In the genomic region with DNA sequence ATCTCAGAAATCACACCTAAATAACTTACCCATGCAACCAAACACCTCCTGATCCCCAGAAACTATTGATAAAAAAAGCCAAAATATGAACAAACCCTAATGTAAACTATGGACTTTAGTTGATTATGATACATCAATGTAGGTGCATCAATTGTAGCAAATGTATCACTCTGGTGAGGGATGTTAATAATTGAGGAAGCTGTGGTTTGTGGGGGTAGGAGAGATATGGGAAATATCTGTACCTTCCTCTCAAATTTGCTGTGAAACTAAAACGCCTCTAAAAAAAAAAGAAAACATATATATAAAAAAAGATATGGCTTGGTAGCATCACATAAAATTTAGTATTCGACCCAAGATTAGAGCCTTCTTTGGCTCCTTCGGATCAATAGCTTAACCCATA, we compare ENCODE assay signal across 25 cellular contexts.
"Had no signal": no experiment of that assay in that cellular context is flagged by ENCODE, and none has a peak within 500 bp of the region (broad histone marks: within the 10 kb centered on the region; RNA-seq: fewer than 3 reads in every experiment).

No MANE protein-coding gene starts in this region.

- H3K9me3 ChIP-seq: body of pancreas, suprapubic skin, tibial nerve had no signal

- H3K4me1 ChIP-seq: body of pancreas had no signal

- H2AFZ ChIP-seq: neural progenitor cell had no signal

- H3K9me3 Mint-ChIP-seq: dendritic cell treated with granulocyte-macrophage colony-stimulating factor and Interleukin-4, amounts not matched to agents 40 ng/mL and 50 ng/mL, for 4 days; neural progenitor cell had no signal

- H3K27me3 ChIP-seq: body of pancreas, suprapubic skin, tibial nerve had no signal

- H3K36me3 ChIP-seq: heart right ventricle, neural progenitor cell, suprapubic skin, tibial nerve had no signal

- H3K9ac ChIP-seq: neural progenitor cell had no signal

- H3K27ac Mint-ChIP-seq: activated CD8-positive, alpha-beta T cell treated with anti-CD3 and anti-CD28 coated beads, Interleukin-2, amount 10 ng/mL, durations not matched to agents 7 days and 5 days; dendritic cell treated with granulocyte-macrophage colony-stimulating factor and Interleukin-4, amounts not matched to agents 40 ng/mL and 50 ng/mL, for 4 days; naive thymus-derived CD4-positive, alpha-beta T cell; neural progenitor cell; stimulated activated effector memory CD8-positive, alpha-beta T cell treated with anti-CD3 and anti-CD28 coated beads, Interleukin-12 subunit alpha, Interleukin-12 subunit beta, amount 100 ng/mL, for 72 hours; stimulated activated naive CD8-positive, alpha-beta T cell treated with anti-CD3 and anti-CD28 coated beads, Interleukin-15, amount 100 ng/mL, for 72 hours had no signal

- H3K36me3 Mint-ChIP-seq: neural progenitor cell; stimulated activated effector memory CD8-positive, alpha-beta T cell treated with anti-CD3 and anti-CD28 coated beads, Interleukin-12 subunit alpha, Interleukin-12 subunit beta, amount 100 ng/mL, for 72 hours had no signal

- H3K27ac ChIP-seq: body of pancreas, heart right ventricle, neural progenitor cell, tibial nerve, VCaP had no signal

- DNase-seq: activated CD4-positive, alpha-beta T cell treated with anti-CD3 and anti-CD28 coated beads, Interleukin-2, amount 50 U/mL, for 1 hour; activated CD4-positive, CD25-positive, alpha-beta regulatory T cell treated with anti-CD3 and anti-CD28 coated beads, Interleukin-2, amount 50 U/mL, for 72 hours; activated CD8-positive, alpha-beta T cell treated with anti-CD3 and anti-CD28 coated beads, Interleukin-2, amount 10 ng/mL, durations not matched to agents 7 days and 5 days; activated gamma-delta T cell; activated naive CD4-positive, alpha-beta T cell treated with anti-CD3 and anti-CD28 coated beads, Interleukin-2, amount 50 U/mL, for 16 hours; activated naive CD8-positive, alpha-beta T cell treated with anti-CD3 and anti-CD28 coated beads, Interleukin-2, amount 50 U/mL, for 24 hours; anterior cingulate cortex; body of pancreas; effector CD4-positive, alpha-beta T cell; heart right ventricle; islet precursor cell; naive thymus-derived CD4-positive, alpha-beta T cell; small intestine; stimulated activated CD4-positive, alpha-beta T cell treated with anti-CD3 and anti-CD28 coated beads, Interleukin-2, amount 100 ng/mL, for 24 hours; stimulated activated naive CD8-positive, alpha-beta T cell treated with anti-CD3 and anti-CD28 coated beads, Interleukin-15, amount 100 ng/mL, for 72 hours; T1000 had no signal

- H3K4me2 ChIP-seq: neural progenitor cell had no signal

- H3K4me3 ChIP-seq: body of pancreas, heart right ventricle, lung, neural progenitor cell, suprapubic skin, tibial nerve had no signal

- ATAC-seq: activated CD8-positive, alpha-beta T cell treated with anti-CD3 and anti-CD28 coated beads, Interleukin-2, amount 10 ng/mL, durations not matched to agents 7 days and 5 days; activated naive CD8-positive, alpha-beta T cell treated with anti-CD3 and anti-CD28 coated beads, Interleukin-2, amount 50 U/mL, for 24 hours; body of pancreas; heart right ventricle; naive thymus-derived CD4-positive, alpha-beta T cell; sciatic nerve; stimulated activated effector memory CD8-positive, alpha-beta T cell treated with anti-CD3 and anti-CD28 coated beads, Interleukin-12 subunit alpha, Interleukin-12 subunit beta, amount 100 ng/mL, for 72 hours; stimulated activated naive CD8-positive, alpha-beta T cell treated with anti-CD3 and anti-CD28 coated beads, Interleukin-15, amount 100 ng/mL, for 72 hours had no signal

- H3K4me3 Mint-ChIP-seq: activated CD8-positive, alpha-beta T cell treated with anti-CD3 and anti-CD28 coated beads, Interleukin-2, amount 10 ng/mL, durations not matched to agents 7 days and 5 days; activated naive CD8-positive, alpha-beta T cell treated with anti-CD3 and anti-CD28 coated beads, Interleukin-2, amount 50 U/mL, for 24 hours; activated T-helper 1 cell treated with anti-CD3 and anti-CD28 coated beads, Interleukin-12 subunit alpha, Interleukin-12 subunit beta, Interleukin-2, Interleukin-4 antibody, amounts not matched to agents 30 ng/mL and 10 ng/mL and 1 ng/mL, durations not matched to agents 14 hours and 24 hours and 36 hours; dendritic cell treated with granulocyte-macrophage colony-stimulating factor and Interleukin-4, amounts not matched to agents 40 ng/mL and 50 ng/mL, for 4 days; naive thymus-derived CD4-positive, alpha-beta T cell; neural progenitor cell; stimulated activated effector memory CD8-positive, alpha-beta T cell treated with anti-CD3 and anti-CD28 coated beads, Interleukin-12 subunit alpha, Interleukin-12 subunit beta, amount 100 ng/mL, for 72 hours; stimulated activated naive CD8-positive, alpha-beta T cell treated with anti-CD3 and anti-CD28 coated beads, Interleukin-15, amount 100 ng/mL, for 72 hours had no signal
